In the genomic region with DNA sequence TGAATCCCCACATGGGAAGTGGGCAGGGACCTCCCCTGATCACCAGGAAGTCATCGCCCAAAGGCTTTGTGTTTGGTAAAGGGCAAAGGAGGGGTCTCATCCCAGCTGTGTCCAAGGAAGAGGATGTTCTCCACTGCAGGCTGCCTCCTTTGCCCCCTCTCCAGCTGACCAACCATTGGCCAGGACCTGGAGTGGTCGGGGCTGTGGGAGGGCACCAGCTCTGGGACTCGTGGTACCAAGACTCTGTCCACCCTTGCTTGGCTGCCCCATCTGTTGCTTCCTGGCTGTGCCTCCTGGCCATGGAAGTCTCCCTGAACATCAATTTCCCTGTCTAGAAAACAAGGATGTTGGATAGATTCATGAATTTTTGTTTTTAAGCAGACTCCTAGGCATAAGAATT, we compare ENCODE assay signal across 1 cellular context.
TF ChIP-seq lines count a peak whose summit lies in the region.

No MANE protein-coding gene starts in this region.

TF ChIP-seq in IMR-90, 13 proteins besides CTCF, POLR2A, EP300 and RAD21:
- no peak for TF ChIP-seq NFE2L2 (IDR thresholded peaks at IDR 0.05; ENCODE audit: low read depth, low read length)
- TF ChIP-seq, protein P1, sequence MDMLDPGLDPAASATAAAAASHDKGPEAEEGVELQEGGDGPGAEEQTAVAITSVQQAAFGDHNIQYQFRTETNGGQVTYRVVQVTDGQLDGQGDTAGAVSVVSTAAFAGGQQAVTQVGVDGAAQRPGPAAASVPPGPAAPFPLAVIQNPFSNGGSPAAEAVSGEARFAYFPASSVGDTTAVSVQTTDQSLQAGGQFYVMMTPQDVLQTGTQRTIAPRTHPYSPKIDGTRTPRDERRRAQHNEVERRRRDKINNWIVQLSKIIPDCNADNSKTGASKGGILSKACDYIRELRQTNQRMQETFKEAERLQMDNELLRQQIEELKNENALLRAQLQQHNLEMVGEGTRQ (IDR thresholded peaks at IDR 0.05; ENCODE audit: low read depth, low read length): no peak
- TF ChIP-seq MXI1 (IDR thresholded peaks at IDR 0.05; ENCODE audit: borderline replicate concordance, low read depth, low read length): no peak
- no peak for TF ChIP-seq SMC3 (IDR thresholded peaks at IDR 0.05; ENCODE audit: low read depth, low read length)
- TF ChIP-seq, protein P2, sequence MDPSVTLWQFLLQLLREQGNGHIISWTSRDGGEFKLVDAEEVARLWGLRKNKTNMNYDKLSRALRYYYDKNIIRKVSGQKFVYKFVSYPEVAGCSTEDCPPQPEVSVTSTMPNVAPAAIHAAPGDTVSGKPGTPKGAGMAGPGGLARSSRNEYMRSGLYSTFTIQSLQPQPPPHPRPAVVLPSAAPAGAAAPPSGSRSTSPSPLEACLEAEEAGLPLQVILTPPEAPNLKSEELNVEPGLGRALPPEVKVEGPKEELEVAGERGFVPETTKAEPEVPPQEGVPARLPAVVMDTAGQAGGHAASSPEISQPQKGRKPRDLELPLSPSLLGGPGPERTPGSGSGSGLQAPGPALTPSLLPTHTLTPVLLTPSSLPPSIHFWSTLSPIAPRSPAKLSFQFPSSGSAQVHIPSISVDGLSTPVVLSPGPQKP (IDR thresholded peaks at IDR 0.05; ENCODE audit: borderline replicate concordance, low read depth, low read length): no peak
- TF ChIP-seq CEBPB (IDR thresholded peaks at IDR 0.05; ENCODE audit: low read depth, low read length): no peak
